In genomic region chr7:96986901-96987300, GRCh38 we compare ENCODE assay signal across 9 cellular contexts. TPM values are rescaled to one million over a fixed set of nuclear protein-coding genes. Genes with fewer than 3 reads are reported as not detected.
"Had no signal": no experiment of that assay in that cellular context is flagged by ENCODE, and none has a peak within 500 bp of the region (broad histone marks: within the 10 kb centered on the region; RNA-seq: fewer than 3 reads in every experiment).

No MANE protein-coding gene starts in this region.

- H3K9ac ChIP-seq: KMS-11 had no signal

- ATAC-seq: HepG2, K562 had no signal

- H3K4me3 ChIP-seq: K562 had no signal

- H3K4me2 ChIP-seq: KMS-11 had no signal

- DNase-seq: IMR-90, KBM-7, KG1 had no signal

- H3K27ac ChIP-seq: HL-60, KMS-11 had no signal

RNA-seq across cellular contexts. Expression of gene DLX6, which starts 18.5 kb away (rescaled TPM):
- total RNA-seq: HT-29, IMR-90, K562 had no signal
- polyA plus RNA-seq: IgD-negative memory B cell, IMR-90, K562 had no signal

RNA-seq across cellular contexts. Expression of gene DLX5, which starts 37.7 kb away (rescaled TPM):
- total RNA-seq: HepG2, HT-29, IMR-90, K562 had no signal
- polyA plus RNA-seq: HepG2, IgD-negative memory B cell, IMR-90, K562 had no signal
